In the genomic region with DNA sequence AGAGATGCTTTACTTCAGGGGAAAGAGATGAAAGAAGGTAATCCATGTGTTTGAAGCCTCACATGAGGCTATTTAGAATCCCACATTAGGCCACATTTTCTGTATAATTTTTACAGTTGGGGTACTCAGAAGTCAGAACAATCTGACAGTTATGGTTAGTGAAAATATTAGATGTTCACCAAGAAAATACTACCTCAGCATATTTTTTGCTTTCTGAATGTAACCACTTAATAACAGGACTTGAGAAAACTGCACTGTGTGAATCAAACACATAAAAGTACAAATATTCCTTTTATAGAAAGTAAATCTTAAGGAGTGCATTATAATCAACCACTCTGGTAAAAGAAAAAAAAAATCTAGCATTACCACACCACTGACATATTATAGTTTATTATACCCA, we compare ENCODE assay signal across 35 cellular contexts.
"Had no signal": no experiment of that assay in that cellular context is flagged by ENCODE, and none has a peak within 500 bp of the region (broad histone marks: within the 10 kb centered on the region; RNA-seq: fewer than 3 reads in every experiment).

No MANE protein-coding gene starts in this region.

- H3K27me3 ChIP-seq: MG63 had no signal

- H3K4me3 ChIP-seq: MG63 had no signal

- DNase-seq: MG63, MM.1S, MV-4-11, NCI-H1048, NCI-H1092, NCI-H1092 treated with DMSO at 0.1 percent for 48 hours, NCI-H1105, NCI-H1105 treated with DMSO at 0.1 percent for 48 hours, NCI-H1417, NCI-H1417 treated with DMSO at 0.1 percent for 48 hours, NCI-H1436, NCI-H1436 treated with DMSO at 0.1 percent for 48 hours, NCI-H146, NCI-H1694, NCI-H1694 treated with DMSO at 0.1 percent for 48 hours, NCI-H187, NCI-H187 treated with DMSO at 0.1 percent for 48 hours, NCI-H1930, NCI-H2029, NCI-H2029 treated with DMSO at 0.1 percent for 48 hours, NCI-H2081, NCI-H2081 treated with DMSO at 0.1 percent for 48 hours, NCI-H2107, NCI-H2171, NCI-H2171 treated with DMSO at 0.1 percent for 48 hours, NCI-H2227 treated with DMSO at 0.1 percent for 48 hours, NCI-H226, NCI-H345, NCI-H446, NCI-H446 treated with DMSO at 0.1 percent for 48 hours, NCI-H510A, NCI-H510A treated with DMSO at 0.1 percent for 48 hours, NCI-H524, NCI-H524 treated with DMSO at 0.1 percent for 48 hours, NCI-H526 had no signal
